9 cellular contexts compared by ENCODE assay signal in the genomic region with DNA sequence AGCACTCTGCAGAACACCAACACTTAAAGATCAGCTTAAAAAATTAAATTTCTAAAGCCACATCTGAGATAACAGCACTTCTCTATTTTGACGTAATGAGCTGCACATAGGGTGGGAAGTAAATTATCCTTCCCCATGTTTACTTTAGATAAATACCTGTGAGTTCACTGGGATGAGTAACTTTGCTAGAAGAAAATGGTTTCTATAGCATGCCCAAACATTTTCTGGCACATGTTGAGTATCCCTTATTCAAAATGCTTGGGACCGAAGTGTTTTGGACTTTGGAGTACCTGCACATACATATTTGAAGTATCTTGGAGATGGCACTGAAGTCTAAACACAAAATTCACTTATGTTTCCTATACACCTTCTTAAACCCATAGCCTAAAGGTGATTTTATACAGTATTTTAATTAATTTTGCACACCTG. TPM values are rescaled to one million over a fixed set of nuclear protein-coding genes. Genes with fewer than 3 reads are reported as not detected.
A peak's percentile ranks its signal among the peaks of the same experiment; 100 is the strongest.
DNase-seq lines count a peak whose midpoint lies in the region; ATAC-seq, FAIRE-seq and TF ChIP-seq lines count a peak whose summit lies in the region.
"Had no signal": no experiment of that assay in that cellular context is flagged by ENCODE, and none has a peak within 500 bp of the region (broad histone marks: within the 10 kb centered on the region; RNA-seq: fewer than 3 reads in every experiment).

No MANE protein-coding gene starts in this region.

- H3K4me1 ChIP-seq in CD8-positive, alpha-beta T cell (ENCODE audit: insufficient read depth, low read length), result peaks cover 75% of the 10 kb centered on the region
- H3K4me1 ChIP-seq in PC-9 (replicated peaks; ENCODE audit: insufficient read depth) (peaks cover 73% of the 10 kb centered on the region), endothelial cell of umbilical vein (ENCODE audit: control insufficient read depth, extremely low read depth, insufficient read depth, low read length) (peaks cover 62% of the 10 kb centered on the region), pancreas (peaks cover 33 to 88% (median 77%) of the 10 kb centered on the region in 3 donors), mesendoderm (ENCODE audit: control insufficient read depth, low read depth, low read length) (no peaks in the 10 kb centered on the region)

- no peak overlapping the region for H2AK5ac ChIP-seq in mesendoderm (ENCODE audit: low read length)

- no peak overlapping the region for H3K23ac ChIP-seq in mesendoderm (ENCODE audit: low read length)

- H3K56ac ChIP-seq in mesendoderm (ENCODE audit: low read length), result no peak overlapping the region

- peaks cover 86% of the 10 kb centered on the region for H3K4me1 Mint-ChIP-seq in CD8-positive, alpha-beta T cell (ENCODE audit: low read depth)

- H2BK15ac ChIP-seq in mesendoderm (replicated peaks; ENCODE audit: low read depth), result no peak overlapping the region

- H3K27ac Mint-ChIP-seq in CD8-positive, alpha-beta T cell, result peak overlapping the region; percentile 78

- H3K9me3 ChIP-seq in CD8-positive, alpha-beta T cell (ENCODE audit: low read length), result no peaks in the 10 kb centered on the region
- no peaks in the 10 kb centered on the region for H3K9me3 ChIP-seq in PC-9 (ENCODE audit: insufficient read depth, low read depth)
- H3K9me3 ChIP-seq in endothelial cell of umbilical vein (replicated peaks; ENCODE audit: control insufficient read depth, insufficient read depth, low read length), result no peaks in the 10 kb centered on the region
- H3K9me3 ChIP-seq in pancreas, result no peaks in the 10 kb centered on the region

- no peak overlapping the region for H2BK5ac ChIP-seq in mesendoderm (ENCODE audit: low read length)

- H3K27me3 ChIP-seq in CD8-positive, alpha-beta T cell (ENCODE audit: insufficient read depth, low read length), result no peaks in the 10 kb centered on the region
- H3K27me3 ChIP-seq in PC-9 (ENCODE audit: insufficient read depth, low read depth), result no peaks in the 10 kb centered on the region
- H3K27me3 ChIP-seq in endothelial cell of umbilical vein (ENCODE audit: control insufficient read depth in 2 of 2, insufficient read depth in 2 of 2, low read length in 2 of 2), result no peaks in the 10 kb centered on the region
- H3K27me3 ChIP-seq in pancreas, result no peaks in the 10 kb centered on the region
- H3K27me3 ChIP-seq in mesendoderm (ENCODE audit: insufficient read depth, low read length, poor library complexity), result no peaks in the 10 kb centered on the region

- H4K5ac ChIP-seq in mesendoderm (ENCODE audit: low read length), result no peak overlapping the region

- no peak for ATAC-seq in CD8-positive, alpha-beta T cell
- ATAC-seq in pancreas, result peak in 1 of 4 donors; percentile 7

- no peaks in the 10 kb centered on the region for H3K9me1 ChIP-seq in endothelial cell of umbilical vein (replicated peaks; ENCODE audit: control insufficient read depth, extremely low read depth, insufficient read depth, low read length)

- H3K9ac ChIP-seq in endothelial cell of umbilical vein (replicated peaks; ENCODE audit: extremely low read depth, insufficient read depth, low read length) (peak overlapping the region; percentile 5), mesendoderm (ENCODE audit: low read length) (no peak overlapping the region)

- H3K27ac ChIP-seq in CD8-positive, alpha-beta T cell (ENCODE audit: low read depth, low read length), result no peak overlapping the region
- H3K27ac ChIP-seq in PC-9, result peak overlapping the region; percentile 97
- peak overlapping the region; percentile 34 for H3K27ac ChIP-seq in endothelial cell of umbilical vein (ENCODE audit: insufficient read depth, low read depth, low read length)
- peak overlapping the region; percentile 2 to 60 (median 8) for H3K27ac ChIP-seq in pancreas
- H3K27ac ChIP-seq in mesendoderm (ENCODE audit: low read depth, low read length), result no peak overlapping the region

- POLR2A ChIA-PET in CD8-positive, alpha-beta T cell (lab: Charles Lee), result no interaction called here
- POLR2A ChIA-PET in PC-9 (lab: Charles Lee; ENCODE audit: unreplicated experiment), result interaction anchor here (0.5 to 1.1 kb wide), 4 partner anchors 100 to 647 kb away, joined by 3 to 4 read pairs (median 3); no protein-coding TSS in a partner anchor
- POLR2A ChIA-PET in endothelial cell of umbilical vein (lab: Charles Lee), result interaction anchor here (0.6 to 3.5 kb wide), 6 partner anchors 9 to 308 kb away, joined by 3 to 13 read pairs (median 4); no protein-coding TSS in a partner anchor

- FAIRE-seq in endothelial cell of umbilical vein (lab: Jason Lieb, UNC) (no peak), pancreas (lab: Jason Lieb, UNC) (no peak)

- DNase-seq in CD8-positive, alpha-beta T cell, result no peak
- DNase-seq in PC-9 (no peak), endothelial cell of umbilical vein (ENCODE audit: low read depth, low spot score) (no peak), pancreas (no peak), glomerular visceral epithelial cell (ENCODE audit: extremely low spot score) (no peak), SK-N-DZ (ENCODE audit: low spot score) (no peak), mesendoderm (no peak)
- no peak for DNase-seq in activated CD4-positive, alpha-beta T cell treated with anti-CD3 and anti-CD28 coated beads for 4 hours
- DNase-seq: SIG-M5 had no signal

- H3K4me3 Mint-ChIP-seq in CD8-positive, alpha-beta T cell, result peak overlapping the region; percentile 15

- peaks cover 100% of the 10 kb centered on the region for H3F3A ChIP-seq in PC-9 (ENCODE audit: insufficient read depth, low read depth)

- H3K4me2 ChIP-seq in PC-9, result peak overlapping the region; percentile 91
- H3K4me2 ChIP-seq in endothelial cell of umbilical vein (ENCODE audit: insufficient read depth, low read length), result peak overlapping the region; percentile 98
- no peak overlapping the region for H3K4me2 ChIP-seq in mesendoderm (ENCODE audit: low read length)

- intact Hi-C loops in CD8-positive, alpha-beta T cell (cut with DNase I, micrococcal nuclease), result no loop called here
- intact Hi-C loops in PC-9 (cut with micrococcal nuclease; ENCODE audit: unreplicated experiment) (no loop called here), endothelial cell of umbilical vein (cut with micrococcal nuclease) (loop anchor here (5.0 kb wide), 1 partner anchor 144 kb away; no protein-coding TSS in a partner anchor), pancreas (cut with DNase I) (no loop called here)

- WGBS in pancreas, 2 donors, result 15 to 17% methylated on average over 2 of the region's 2 CpGs
- no CpG with 5 or more reads among the region's 2 CpGs for WGBS in mesendoderm (ENCODE audit: extremely low coverage, insufficient coverage, low lambda C conversion rate)

- H3K4me3 ChIP-seq in CD8-positive, alpha-beta T cell (ENCODE audit: low read depth, low read length), result no peak overlapping the region
- peak overlapping the region; percentile 94; the same call in 1 of the 2 replicates for H3K4me3 ChIP-seq in PC-9
- H3K4me3 ChIP-seq in endothelial cell of umbilical vein (replicated peaks in 1 of 3; ENCODE audit: insufficient read depth in 1 of 3, low read depth in 1 of 3, low read length in 3 of 3), result peak overlapping the region in 2 of 3 experiments; percentile 15 to 98
- H3K4me3 ChIP-seq in pancreas, result peak overlapping the region in 2 of 4 donors; percentile 13
- H3K4me3 ChIP-seq in mesendoderm (ENCODE audit: low read length), result no peak overlapping the region

- H3K79me2 ChIP-seq in PC-9 (ENCODE audit: low read depth) (peaks cover 80% of the 10 kb centered on the region), endothelial cell of umbilical vein (ENCODE audit: control insufficient read depth, insufficient read depth, low read length) (peaks cover 70% of the 10 kb centered on the region), mesendoderm (ENCODE audit: control insufficient read depth, insufficient read depth, low read length) (peaks cover 34% of the 10 kb centered on the region)

- H4K20me1 ChIP-seq in PC-9 (ENCODE audit: insufficient read depth) (peaks cover 100% of the 10 kb centered on the region), endothelial cell of umbilical vein (replicated peaks; ENCODE audit: control insufficient read depth, extremely low read depth, insufficient read depth, low read length) (peaks cover 56% of the 10 kb centered on the region)

- H3K18ac ChIP-seq in mesendoderm (ENCODE audit: low read length), result no peak overlapping the region

- no peak for TF ChIP-seq POLR2A in endothelial cell of umbilical vein (IDR thresholded peaks at IDR 0.05; ENCODE audit: low read depth, low read length)

- H3K9me2 ChIP-seq in PC-9 (ENCODE audit: insufficient read depth), result no peaks in the 10 kb centered on the region

- peaks cover 94% of the 10 kb centered on the region for H3K36me3 Mint-ChIP-seq in CD8-positive, alpha-beta T cell

- TF ChIP-seq CTCF in CD8-positive, alpha-beta T cell (IDR thresholded peaks at IDR 0.05), result no peak
- TF ChIP-seq CTCF in PC-9 (conservative IDR thresholded peaks at IDR 0.05), result no peak
- no peak for TF ChIP-seq CTCF in endothelial cell of umbilical vein (IDR thresholded peaks at IDR 0.05; ENCODE audit: extremely low read depth in 1 of 2, insufficient read depth in 1 of 2, low read depth in 1 of 2, low read length in 2 of 2)
- TF ChIP-seq CTCF in pancreas (IDR thresholded peaks at IDR 0.05), result no peak

- H3K36me3 ChIP-seq in CD8-positive, alpha-beta T cell (ENCODE audit: insufficient read depth, low read length), result peaks cover 85% of the 10 kb centered on the region
- H3K36me3 ChIP-seq in PC-9 (ENCODE audit: low read depth), result peaks cover 99% of the 10 kb centered on the region
- peaks cover 48 to 94% of the 10 kb centered on the region in 2 experiments for H3K36me3 ChIP-seq in endothelial cell of umbilical vein (ENCODE audit: control insufficient read depth in 2 of 2, extremely low read depth in 1 of 2, insufficient read depth in 2 of 2, low read length in 2 of 2)
- peaks cover 2 to 86% (median 52%) of the 10 kb centered on the region in 3 donors for H3K36me3 ChIP-seq in pancreas
- peaks cover 23% of the 10 kb centered on the region for H3K36me3 ChIP-seq in mesendoderm (ENCODE audit: control insufficient read depth, insufficient read depth, low read length)

- no peaks in the 10 kb centered on the region for H3K27me3 Mint-ChIP-seq in CD8-positive, alpha-beta T cell (ENCODE audit: low read depth)

- H4K8ac ChIP-seq in mesendoderm (ENCODE audit: low read depth, low read length), result no peak overlapping the region

- dilution Hi-C loops in endothelial cell of umbilical vein (cut with MboI; ENCODE audit: extremely low pct_ligation_motif_present, low sequenced_read_pairs), result no loop called here

- no TSS peak for BruUV-seq in PC-9 (replicated peaks; lab: Mats Ljungman, UMichigan)
- BruUV-seq in endothelial cell of umbilical vein (replicated peaks; lab: Mats Ljungman, UMichigan), result no TSS peak

- no peaks in the 10 kb centered on the region for H3K9me3 Mint-ChIP-seq in CD8-positive, alpha-beta T cell

- CTCF ChIA-PET in CD8-positive, alpha-beta T cell (lab: Charles Lee), result interaction anchor here (0.9 to 1.2 kb wide), 2 partner anchors 10 to 26 kb away, joined by 3 to 4 read pairs; no protein-coding TSS in a partner anchor
- CTCF ChIA-PET in PC-9 (lab: Charles Lee), result no interaction called here
- CTCF ChIA-PET in endothelial cell of umbilical vein (lab: Charles Lee), result interaction anchor here (1.0 to 2.9 kb wide), 5 partner anchors 14 to 309 kb away, joined by 3 to 21 read pairs (median 12); no protein-coding TSS in a partner anchor

- peaks cover 6% of the 10 kb centered on the region for H3K79me1 ChIP-seq in mesendoderm (ENCODE audit: low read length)

- H3K4ac ChIP-seq in mesendoderm (ENCODE audit: low read depth, low read length), result no peak overlapping the region

- H2AFZ ChIP-seq in PC-9 (no peak overlapping the region), endothelial cell of umbilical vein (ENCODE audit: low read depth, low read length) (no peak overlapping the region)

- no peak overlapping the region for H2BK120ac ChIP-seq in mesendoderm (ENCODE audit: low read depth, low read length)

RNA-seq across cellular contexts. Expression of a gene that starts 6.6 kb away (rescaled TPM):
- total RNA-seq in CD8-positive, alpha-beta T cell, result 100 to 1,000 TPM; 268 to 279 TPM
- total RNA-seq in PC-9 (2021), result 193 and 322 TPM in 2 replicates
- 427 and 459 TPM in 2 replicates for total RNA-seq in endothelial cell of umbilical vein
- 263 and 267 TPM in 2 replicates for polyA plus RNA-seq in endothelial cell of umbilical vein
- polyA plus RNA-seq in endothelial cell of umbilical vein (2011; cell fraction: cytosol; rRNA removed), result 96.2 and 111 TPM in 2 replicates
- polyA plus RNA-seq in endothelial cell of umbilical vein (2011; cell fraction: nucleus; rRNA removed), result 800 and 825 TPM in 2 replicates
- polyA plus RNA-seq in endothelial cell of umbilical vein (2012), result 442 and 473 TPM in 2 replicates
- 496 and 527 TPM in 2 replicates for polyA minus RNA-seq in endothelial cell of umbilical vein
- 275 TPM for polyA minus RNA-seq in endothelial cell of umbilical vein (2011; cell fraction: cytosol; rRNA and poly(A)+ RNA removed)
- 1,147 and 1,325 TPM in 2 replicates for polyA minus RNA-seq in endothelial cell of umbilical vein (2011; cell fraction: nucleus; rRNA and poly(A)+ RNA removed)
- 100 to 1,000 TPM in 1 of 6 donors, 10 to 100 TPM in 5; 32.4 to 155 (median 81.5) TPM for total RNA-seq in pancreas
- polyA plus RNA-seq in pancreas, result 10 to 100 TPM; 24.2 to 49.3 TPM
- polyA plus RNA-seq in SK-N-DZ (2014; cell fraction: cytosol; rRNA removed), result 155 and 160 TPM in 2 replicates
- polyA plus RNA-seq in SK-N-DZ (2014; cell fraction: nucleus; rRNA removed), result 232 and 278 TPM in 2 replicates
- 295 TPM for polyA plus RNA-seq in mesendoderm (2013, experiment 1 of 2)
- polyA plus RNA-seq in mesendoderm (2013, experiment 2 of 2), result 286 TPM

Comparison
In these comparisons a context has a peak if more than half of its experiments do, and no peak if none do; other contexts are left out.
1. H3K27ac ChIP-seq: peak in PC-9 (single experiment), endothelial cell of umbilical vein (single experiment) and pancreas (4 of 4); none in CD8-positive, alpha-beta T cell (single experiment) and mesendoderm (single experiment).
2. H3K4me3 ChIP-seq: peak in PC-9 (single experiment) and endothelial cell of umbilical vein (2 of 3); none in CD8-positive, alpha-beta T cell (single experiment) and mesendoderm (single experiment).